Comparison of ENCODE assay signal across 23 cellular contexts in genomic region chr2:61922714-61923113, GRCh38. TPM values are rescaled to one million over a fixed set of nuclear protein-coding genes. Genes with fewer than 3 reads are reported as not detected.
DNase-seq lines count a peak whose midpoint lies in the region; TF ChIP-seq lines count a peak whose summit lies in the region.
"Had no signal": no experiment of that assay in that cellular context is flagged by ENCODE, and none has a peak within 500 bp of the region (broad histone marks: within the 10 kb centered on the region; RNA-seq: fewer than 3 reads in every experiment).

No MANE protein-coding gene starts in this region.

- H3K36me3 ChIP-seq in left ventricle myocardium inferior, result peaks cover 11% of the 10 kb centered on the region
- no peaks in the 10 kb centered on the region for H3K36me3 ChIP-seq in right atrium auricular region
- H3K36me3 ChIP-seq in adipocyte (ENCODE audit: control insufficient read depth, insufficient read depth, low read length, severe bottlenecking), result no peaks in the 10 kb centered on the region
- H3K36me3 ChIP-seq: BE2C had no signal

- H3K4me1 Mint-ChIP-seq in nephron progenitor cell, result peaks cover 24% of the 10 kb centered on the region
- H3K4me1 Mint-ChIP-seq: CD8-positive, alpha-beta memory T cell had no signal

- peaks cover 45% of the 10 kb centered on the region for H3K36me3 Mint-ChIP-seq in nephron progenitor cell (ENCODE audit: low read depth)

- H3K27me3 ChIP-seq in left ventricle myocardium inferior (ENCODE audit: low read depth) (no peaks in the 10 kb centered on the region), right atrium auricular region (no peaks in the 10 kb centered on the region), adipocyte (replicated peaks; ENCODE audit: control insufficient read depth, insufficient read depth, low read length) (no peaks in the 10 kb centered on the region)
- H3K27me3 ChIP-seq: BE2C; BLaER1 treated with 17β-estradiol and CSF1 and Interleukin-3, amounts not matched to agents 10 nM and 100 nM had no signal

- TF ChIP-seq CTCF in left ventricle myocardium inferior (IDR thresholded peaks at IDR 0.05; ENCODE audit: borderline replicate concordance) (no peak), right atrium auricular region (IDR thresholded peaks at IDR 0.05) (no peak), fibroblast of the aortic adventitia (IDR thresholded peaks at IDR 0.05; ENCODE audit: insufficient read depth, low read length) (no peak), nephron progenitor cell (IDR thresholded peaks at IDR 0.05) (no peak), foreskin fibroblast (IDR thresholded peaks at IDR 0.05; ENCODE audit: low read depth, low read length) (no peak)

- H3K9ac ChIP-seq in adipocyte (ENCODE audit: low read length), result no peak overlapping the region
- H3K9ac ChIP-seq: BLaER1 treated with 17β-estradiol and CSF1 and Interleukin-3, amounts not matched to agents 10 nM and 100 nM; GM23248 had no signal

- H3K4me1 ChIP-seq in left ventricle myocardium inferior, result peaks cover 52% of the 10 kb centered on the region
- peaks cover 0 to 15% of the 10 kb centered on the region in 2 donors for H3K4me1 ChIP-seq in right atrium auricular region
- H3K4me1 ChIP-seq in adipocyte (ENCODE audit: control insufficient read depth, insufficient read depth, low read length), result peaks cover 9% of the 10 kb centered on the region
- H3K4me1 ChIP-seq: A549; BE2C; BLaER1 treated with 17β-estradiol and CSF1 and Interleukin-3, amounts not matched to agents 10 nM and 100 nM had no signal

- intact Hi-C loops in left ventricle myocardium inferior (cut with micrococcal nuclease), result loop anchor here (5.0 kb wide), 1 partner anchor 70 kb away; no protein-coding TSS in a partner anchor

- no peak for DNase-seq in left ventricle myocardium inferior
- no peak for DNase-seq in right atrium auricular region (ENCODE audit: low spot score)
- DNase-seq in adipocyte (ENCODE audit: low read depth), result peak; percentile 7
- peak; percentile 17 for DNase-seq in fibroblast of the aortic adventitia (ENCODE audit: low read depth)
- no peak for DNase-seq in nephron progenitor cell
- DNase-seq in H4 (ENCODE audit: low spot score), result no peak
- DNase-seq in foreskin fibroblast, result no peak
- DNase-seq: 8988T; ACHN; AML-193; BE2C; CD4-positive, alpha-beta T cell; CD8-positive, alpha-beta memory T cell; DMS 273 treated with DMSO at 0.1 percent for 48 hours; DMS79; EL; GDM1; GM23248; H9 had no signal

- no peaks in the 10 kb centered on the region for H3K9me3 ChIP-seq in left ventricle myocardium inferior (replicated peaks)
- H3K9me3 ChIP-seq in right atrium auricular region, result no peaks in the 10 kb centered on the region
- H3K9me3 ChIP-seq in adipocyte (ENCODE audit: control insufficient read depth, low read length), result no peaks in the 10 kb centered on the region
- H3K9me3 ChIP-seq: A549; BE2C; BLaER1 treated with 17β-estradiol and CSF1 and Interleukin-3, amounts not matched to agents 10 nM and 100 nM had no signal

- H3K27ac Mint-ChIP-seq in nephron progenitor cell, result no peak overlapping the region
- H3K27ac Mint-ChIP-seq: CD14-positive monocyte; CD4-positive, alpha-beta T cell; CD8-positive, alpha-beta memory T cell; H9 had no signal

- peaks cover 28% of the 10 kb centered on the region for H3K9me3 Mint-ChIP-seq in nephron progenitor cell
- H3K9me3 Mint-ChIP-seq: CD4-positive, alpha-beta T cell; CD8-positive, alpha-beta memory T cell had no signal

- peaks cover 5% of the 10 kb centered on the region for H3K27me3 Mint-ChIP-seq in nephron progenitor cell (ENCODE audit: low read depth, poor library complexity)
- H3K27me3 Mint-ChIP-seq: CD4-positive, alpha-beta T cell had no signal

- H3K4me3 Mint-ChIP-seq in nephron progenitor cell, result no peak overlapping the region
- H3K4me3 Mint-ChIP-seq: CD14-positive monocyte; CD4-positive, alpha-beta T cell; CD8-positive, alpha-beta memory T cell; H9 had no signal

- H3K4me3 ChIP-seq in left ventricle myocardium inferior (no peak overlapping the region), right atrium auricular region (no peak overlapping the region), adipocyte (ENCODE audit: low read length) (no peak overlapping the region), fibroblast of the aortic adventitia (ENCODE audit: low read depth, low read length) (no peak overlapping the region), foreskin fibroblast (ENCODE audit: low read depth in 1 of 2, low read length in 2 of 2) (no peak overlapping the region)
- H3K4me3 ChIP-seq: A549; BLaER1 treated with 17β-estradiol and CSF1 and Interleukin-3, amounts not matched to agents 10 nM and 100 nM; GM12878; GM23248 had no signal

- H3K27ac ChIP-seq in left ventricle myocardium inferior (replicated peaks) (peak overlapping the region; percentile 31), right atrium auricular region (peak overlapping the region in 1 of 2 donors; percentile 72)
- H3K27ac ChIP-seq: A549; BLaER1 treated with 17β-estradiol and CSF1 and Interleukin-3, amounts not matched to agents 10 nM and 100 nM; GM23248 had no signal

RNA-seq across cellular contexts. Expression of gene COMMD1, which starts 17.2 kb away (rescaled TPM):
- total RNA-seq in left ventricle myocardium inferior (63.7 TPM), right atrium auricular region (10 to 100 TPM; 54.5 to 66.0 TPM), fibroblast of the aortic adventitia (ENCODE audit: low replicate concordance) (60.7 and 126 TPM in 2 replicates)
- 46.1 and 58.1 TPM in 2 replicates for total RNA-seq in H4 (2014; rRNA removed; shearing (Covaris generic))

RNA-seq across cellular contexts. Expression of gene CCT4, which starts 34.3 kb away (rescaled TPM):
- 92.7 TPM for total RNA-seq in left ventricle myocardium inferior
- 10 to 100 TPM; 64.9 to 69.8 TPM for total RNA-seq in right atrium auricular region
- 145 and 179 TPM in 2 replicates for total RNA-seq in fibroblast of the aortic adventitia (ENCODE audit: low replicate concordance)
- 268 and 273 TPM in 2 replicates for total RNA-seq in H4 (2014; rRNA removed; shearing (Covaris generic))

Comparison
In these comparisons a context has a peak if more than half of its experiments do, and no peak if none do; other contexts are left out.
1. DNase-seq: peak in adipocyte (single experiment) and fibroblast of the aortic adventitia (single experiment); none in left ventricle myocardium inferior (single experiment), right atrium auricular region (single experiment), nephron progenitor cell (single experiment), H4 (single experiment) and foreskin fibroblast (0 of 2).